In the genomic region with DNA sequence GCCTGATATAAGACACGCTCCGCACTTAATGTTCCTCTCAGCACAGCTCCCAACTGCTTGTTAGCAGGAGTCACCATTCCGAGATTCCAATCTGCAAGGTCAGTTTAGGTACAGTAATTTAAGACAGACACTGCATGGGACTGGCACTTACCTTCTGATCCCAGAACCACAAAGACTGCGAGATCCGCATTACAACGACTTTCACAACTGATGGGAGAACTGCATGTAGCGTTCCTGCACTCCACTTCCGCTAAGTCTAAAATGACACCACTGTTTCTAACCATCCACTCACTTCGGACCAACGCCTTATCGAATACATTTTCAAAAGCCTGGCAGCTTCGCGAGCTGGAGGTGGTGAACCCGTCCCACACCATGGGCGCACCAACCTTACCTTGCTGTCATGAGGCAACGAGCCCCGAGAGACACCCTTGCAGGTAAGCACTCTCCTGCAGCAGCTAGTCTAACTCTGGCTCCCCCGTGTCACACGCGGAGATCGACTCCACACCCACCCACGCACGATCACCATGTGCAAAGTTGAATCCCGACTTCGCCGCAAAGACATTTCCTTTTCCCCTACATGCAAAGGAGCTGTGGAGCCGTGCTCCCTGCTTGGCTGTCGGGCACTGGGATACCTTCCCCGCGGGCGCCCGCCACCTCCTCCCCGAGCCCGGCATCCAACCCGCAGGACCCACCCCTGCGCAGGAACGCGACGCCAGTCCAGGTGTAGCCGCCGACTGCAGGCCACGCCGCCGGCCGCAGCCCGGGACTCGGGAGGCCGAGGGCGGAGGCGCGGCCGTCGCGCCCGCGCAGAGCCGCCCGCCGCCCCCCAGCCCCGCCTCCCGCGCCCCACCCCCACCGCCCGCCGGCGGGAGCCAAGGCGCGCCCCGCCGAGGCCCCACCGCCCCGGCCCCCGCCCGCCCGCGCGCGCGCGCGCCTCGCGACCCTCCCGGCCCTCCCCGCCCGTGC, we compare ENCODE assay signal across 8 cellular contexts. TPM values are rescaled to one million over a fixed set of nuclear protein-coding genes. Genes with fewer than 3 reads are reported as not detected.
DNase-seq lines count a peak whose midpoint lies in the region; ATAC-seq lines count a peak whose summit lies in the region.

No MANE protein-coding gene starts in this region.

- H3K4me3 Mint-ChIP-seq in activated CD4-positive, alpha-beta memory T cell treated with anti-CD3 and anti-CD28 coated beads, Interleukin-2, amount 10 ng/mL, durations not matched to agents 7 days and 5 days = peak overlapping the region; percentile 83

- peak overlapping the region; percentile 91 for H2BK120ac ChIP-seq in mesenchymal stem cell (ENCODE audit: low read depth, low read length)

- no peak overlapping the region for H2AK5ac ChIP-seq in mesenchymal stem cell (ENCODE audit: low read length, severe bottlenecking)

- peaks cover 7% of the 10 kb centered on the region for H3K79me1 ChIP-seq in mesenchymal stem cell (replicated peaks; ENCODE audit: low read length, poor library complexity, severe bottlenecking)

- peaks cover 86% of the 10 kb centered on the region for H3K79me2 ChIP-seq in ACC112 (ENCODE audit: control insufficient read depth, insufficient read depth, low read length, unreplicated experiment)

- no peak overlapping the region for H4K8ac ChIP-seq in mesenchymal stem cell (ENCODE audit: low read length)

- H3K4ac ChIP-seq in mesenchymal stem cell (ENCODE audit: low read depth in 1 of 2, low read length in 2 of 2) = peak overlapping the region; percentile 52 to 77

- H3K9ac ChIP-seq in mesenchymal stem cell (ENCODE audit: low read length) = peak overlapping the region; percentile 85

- H2BK5ac ChIP-seq in mesenchymal stem cell (ENCODE audit: low read depth, low read length, poor library complexity, severe bottlenecking) = no peak overlapping the region

- H3K36me3 ChIP-seq in ACC112 (ENCODE audit: insufficient read depth, low read length) (peaks cover 4% of the 10 kb centered on the region; the same call in 1 of the 2 replicates), mesenchymal stem cell (ENCODE audit: control insufficient read depth in 1 of 2, insufficient read depth in 2 of 2, low read depth in 1 of 2, low read length in 2 of 2) (peaks cover 0 to 5% of the 10 kb centered on the region in 2 experiments)

- peak overlapping the region; percentile 79 for H3K27ac Mint-ChIP-seq in activated CD4-positive, alpha-beta memory T cell treated with anti-CD3 and anti-CD28 coated beads, Interleukin-2, amount 10 ng/mL, durations not matched to agents 7 days and 5 days

- no peaks in the 10 kb centered on the region for H3K27me3 Mint-ChIP-seq in activated CD4-positive, alpha-beta memory T cell treated with anti-CD3 and anti-CD28 coated beads, Interleukin-2, amount 10 ng/mL, durations not matched to agents 7 days and 5 days

- H2BK12ac ChIP-seq in mesenchymal stem cell (ENCODE audit: low read length in 2 of 2) = no peak overlapping the region

- H3K4me3 ChIP-seq in ACC112 (ENCODE audit: low read depth, low read length) (peak overlapping the region; percentile 98), mesenchymal stem cell (ENCODE audit: insufficient read depth in 1 of 2, low read depth in 1 of 2, low read length in 2 of 2) (peak overlapping the region; percentile 88 to 96)

- H3K4me2 ChIP-seq in mesenchymal stem cell (ENCODE audit: low read length, poor library complexity, severe bottlenecking) = peak overlapping the region; percentile 85

- CTCF ChIA-PET in activated CD4-positive, alpha-beta memory T cell treated with anti-CD3 and anti-CD28 coated beads, Interleukin-2, amount 10 ng/mL, durations not matched to agents 7 days and 5 days (lab: Charles Lee) = interaction anchor here (3.0 kb wide), 1 partner anchor 68 kb away, joined by 17 read pairs; a partner anchor contains a TSS

- peaks cover 21% of the 10 kb centered on the region for H3K36me3 Mint-ChIP-seq in activated CD4-positive, alpha-beta memory T cell treated with anti-CD3 and anti-CD28 coated beads, Interleukin-2, amount 10 ng/mL, durations not matched to agents 7 days and 5 days (ENCODE audit: low read depth)

- H3K4me1 ChIP-seq in ACC112 (ENCODE audit: control insufficient read depth, insufficient read depth, low read length, unreplicated experiment) (peaks cover 22% of the 10 kb centered on the region), mesenchymal stem cell (ENCODE audit: control insufficient read depth, insufficient read depth, low read depth, low read length) (peaks cover 4% of the 10 kb centered on the region)

- H3K23ac ChIP-seq in mesenchymal stem cell (ENCODE audit: low read length in 2 of 2) = peak overlapping the region in 1 of 2 experiments; percentile 94

- POLR2A ChIA-PET in activated CD4-positive, alpha-beta memory T cell treated with anti-CD3 and anti-CD28 coated beads, Interleukin-2, amount 10 ng/mL, durations not matched to agents 7 days and 5 days (lab: Charles Lee) = interaction anchor here (1.5 to 7.1 kb wide), 5 partner anchors 9 to 117 kb away, joined by 4 to 67 read pairs (median 6); a partner anchor contains a TSS

- DNase-seq in NCI-H510A (lab: John Stamatoyannopoulos, UW) (peak; percentile 52), mesenchymal stem cell (peak; percentile 61)
- DNase-seq in activated CD4-positive, alpha-beta memory T cell treated with anti-CD3 and anti-CD28 coated beads, Interleukin-2, amount 10 ng/mL, durations not matched to agents 7 days and 5 days = peak; percentile 47
- DNase-seq in effector CD8-positive, alpha-beta T cell (lab: John Stamatoyannopoulos, UW) = peak; percentile 31
- peak; percentile 12 for DNase-seq in stimulated activated CD8-positive, alpha-beta memory T cell treated with anti-CD3 and anti-CD28 coated beads, Interleukin-15, amount 100 ng/mL, for 24 hours (ENCODE audit: low read depth)

- ATAC-seq in GM18519 (IDR thresholded peaks at IDR 0.05; ENCODE audit: low FRiP score, unreplicated experiment) = peak; percentile 24
- peak; percentile 34 for ATAC-seq in HG03066 (IDR thresholded peaks at IDR 0.05; ENCODE audit: low read depth, unreplicated experiment)

- peak overlapping the region in 1 of 2 experiments; percentile 86 for H3K14ac ChIP-seq in mesenchymal stem cell (ENCODE audit: low read length in 2 of 2)

- no peaks in the 10 kb centered on the region for H3K9me3 Mint-ChIP-seq in activated CD4-positive, alpha-beta memory T cell treated with anti-CD3 and anti-CD28 coated beads, Interleukin-2, amount 10 ng/mL, durations not matched to agents 7 days and 5 days

- peak overlapping the region; percentile 69 for H4K91ac ChIP-seq in mesenchymal stem cell (ENCODE audit: low read length)

- H2AFZ ChIP-seq in ACC112 (ENCODE audit: low read length, unreplicated experiment) (peak overlapping the region; percentile 57), mesenchymal stem cell (ENCODE audit: low read depth, low read length) (no peak overlapping the region)

- peaks cover 49% of the 10 kb centered on the region for H3K4me1 Mint-ChIP-seq in activated CD4-positive, alpha-beta memory T cell treated with anti-CD3 and anti-CD28 coated beads, Interleukin-2, amount 10 ng/mL, durations not matched to agents 7 days and 5 days

- no peaks in the 10 kb centered on the region for H3K9me3 ChIP-seq in mesenchymal stem cell (ENCODE audit: control insufficient read depth, low read length)

- H3K27me3 ChIP-seq in ACC112 (ENCODE audit: insufficient read depth, low read length) = no peaks in the 10 kb centered on the region
- no peaks in the 10 kb centered on the region for H3K27me3 ChIP-seq in mesenchymal stem cell (ENCODE audit: control insufficient read depth in 1 of 2, insufficient read depth in 1 of 2, low read length in 2 of 2)

- H3K27ac ChIP-seq in ACC112 (ENCODE audit: low read depth, low read length) (peak overlapping the region; percentile 31; the same call in 1 of the 2 replicates), mesenchymal stem cell (ENCODE audit: low read length, poor library complexity, severe bottlenecking) (no peak overlapping the region)

- H3K18ac ChIP-seq in mesenchymal stem cell (ENCODE audit: low read depth in 1 of 2, low read length in 2 of 2) = peak overlapping the region; percentile 47 to 75

- peak overlapping the region; percentile 99 for H2BK15ac ChIP-seq in mesenchymal stem cell (ENCODE audit: low read depth, poor library complexity, severe bottlenecking)

- 4% methylated on average over 32 of the region's 86 CpGs for WGBS in mesenchymal stem cell

RNA-seq across cellular contexts. Expression of a gene that starts 0.7 kb away (rescaled TPM):
- 10 to 100 TPM; 21.0 to 23.9 TPM for total RNA-seq in activated CD4-positive, alpha-beta memory T cell treated with anti-CD3 and anti-CD28 coated beads, Interleukin-2, amount 10 ng/mL, durations not matched to agents 7 days and 5 days
- 16.7 TPM for polyA plus RNA-seq in mesenchymal stem cell (2013, experiment 1 of 2)
- 17.5 TPM for polyA plus RNA-seq in mesenchymal stem cell (2013, experiment 2 of 2)

RNA-seq across cellular contexts. Expression of a gene that starts 0.9 kb away (rescaled TPM):
- 1 to 10 TPM; 7.1 to 8.3 TPM for total RNA-seq in activated CD4-positive, alpha-beta memory T cell treated with anti-CD3 and anti-CD28 coated beads, Interleukin-2, amount 10 ng/mL, durations not matched to agents 7 days and 5 days
- polyA plus RNA-seq in mesenchymal stem cell (2013, experiment 1 of 2) = 2.5 TPM
- 2.6 TPM for polyA plus RNA-seq in mesenchymal stem cell (2013, experiment 2 of 2)
